In the genomic region with DNA sequence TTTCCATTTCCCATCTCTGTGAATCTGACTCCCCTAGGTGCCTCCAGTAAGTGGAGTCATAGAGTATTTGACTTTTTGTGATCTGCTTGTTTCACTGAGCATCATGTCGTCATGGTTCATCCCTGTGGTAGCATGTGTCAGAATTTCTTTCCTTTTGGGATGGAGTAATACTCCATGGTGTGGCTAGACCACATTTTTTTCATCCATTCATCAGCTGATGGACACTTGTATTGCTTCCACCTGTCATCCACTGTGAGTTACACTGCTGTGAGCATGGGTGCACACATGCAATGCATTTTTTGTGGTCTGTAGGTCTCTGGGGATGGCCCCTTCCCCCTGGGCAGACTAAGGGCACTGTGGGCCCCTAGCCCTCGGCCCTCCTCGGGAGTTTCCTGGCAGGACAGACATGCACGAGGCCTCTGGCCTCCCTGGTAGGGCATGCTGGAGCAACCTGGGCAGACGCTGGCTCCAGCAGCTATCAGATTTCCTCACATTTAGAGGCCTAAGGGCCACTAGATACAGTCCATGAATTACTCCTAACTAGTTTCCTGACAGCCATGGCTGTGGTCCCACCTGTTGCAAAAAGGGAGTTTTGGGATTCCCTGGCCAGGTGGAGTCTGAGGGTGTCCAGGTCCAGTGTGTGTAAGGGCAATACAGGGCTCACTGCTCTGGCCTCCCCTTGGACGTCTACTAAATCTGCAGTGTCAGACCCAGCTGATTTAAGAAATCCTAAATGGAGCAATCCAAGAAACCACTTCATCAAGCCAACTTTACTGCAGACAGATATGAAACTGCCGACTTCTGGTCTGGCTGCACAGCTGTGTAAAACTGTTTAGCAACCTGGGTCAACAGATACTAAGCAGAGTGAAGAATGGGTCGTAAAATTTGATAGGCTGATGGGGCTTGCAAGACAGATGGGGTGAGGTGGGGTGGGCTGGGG, we compare ENCODE assay signal across 16 cellular contexts.
DNase-seq lines count a peak whose midpoint lies in the region; ATAC-seq and TF ChIP-seq lines count a peak whose summit lies in the region.
"Had no signal": no experiment of that assay in that cellular context is flagged by ENCODE, and none has a peak within 500 bp of the region (broad histone marks: within the 10 kb centered on the region; RNA-seq: fewer than 3 reads in every experiment).

No MANE protein-coding gene starts in this region.

- H3K36me3 Mint-ChIP-seq in MCF 10A (ENCODE audit: insufficient read depth, unreplicated experiment): no peaks in the 10 kb centered on the region
- H3K36me3 Mint-ChIP-seq: CD8-positive, alpha-beta T cell had no signal

- TF ChIP-seq CTCF in heart right ventricle (IDR thresholded peaks at IDR 0.05) (no peak), prostate gland (IDR thresholded peaks at IDR 0.05) (no peak), MCF 10A (IDR thresholded peaks at IDR 0.05; ENCODE audit: unreplicated experiment) (no peak)

- POLR2A ChIA-PET in MCF 10A (lab: Yijun Ruan, JAX): no interaction called here

- DNase-seq in NCI-H1092 treated with DMSO at 0.1 percent for 48 hours (lab: John Stamatoyannopoulos, UW) (peak; percentile 38), NCI-H1092 (lab: John Stamatoyannopoulos, UW) (no peak), MV-4-11 (lab: John Stamatoyannopoulos, UW) (peak; percentile 90), heart right ventricle (no peak), prostate gland (ENCODE audit: low spot score) (peak; percentile 29), hepatic stellate cell (ENCODE audit: low spot score) (no peak), MCF 10A (ENCODE audit: unreplicated experiment) (no peak)
- DNase-seq in activated effector memory CD4-positive, alpha-beta T cell treated with Interleukin-2 at 50 U/mL for 16 hours: no peak
- DNase-seq: CD8-positive, alpha-beta T cell; GF-D8; kidney; NK-92 treated with Interleukin-12 subunit alpha and Interleukin-12 subunit beta, amount 100 ng/mL, for 24 hours; SIG-M5; stimulated activated CD4-positive, alpha-beta T cell treated with anti-CD3 and anti-CD28 coated beads, Interleukin-2, amount 100 ng/mL, for 48 hours; T1000; transverse colon had no signal

- no peaks in the 10 kb centered on the region for H3K27me3 Mint-ChIP-seq in MCF 10A (ENCODE audit: insufficient read depth, unreplicated experiment)

- H3K27ac ChIP-seq in heart right ventricle: no peak overlapping the region
- no peak overlapping the region for H3K27ac ChIP-seq in prostate gland

- no peaks in the 10 kb centered on the region for H3K27me3 ChIP-seq in heart right ventricle
- no peaks in the 10 kb centered on the region for H3K27me3 ChIP-seq in prostate gland (replicated peaks; ENCODE audit: insufficient read depth)
- H3K27me3 ChIP-seq: transverse colon had no signal

- H3K36me3 ChIP-seq in heart right ventricle: no peaks in the 10 kb centered on the region
- H3K36me3 ChIP-seq in prostate gland: no peaks in the 10 kb centered on the region
- H3K36me3 ChIP-seq: transverse colon had no signal

- H3K4me3 Mint-ChIP-seq in MCF 10A (ENCODE audit: unreplicated experiment): no peak overlapping the region
- H3K4me3 Mint-ChIP-seq: CD8-positive, alpha-beta T cell had no signal

- no peak overlapping the region for H3K27ac Mint-ChIP-seq in MCF 10A (ENCODE audit: low read depth, unreplicated experiment)
- H3K27ac Mint-ChIP-seq: CD8-positive, alpha-beta T cell had no signal

- 84 to 85% methylated on average over 8 of the region's 8 CpGs for WGBS in heart right ventricle, 2 donors
- WGBS in prostate gland: 39% methylated on average over 4 of the region's 8 CpGs

- H3K9me3 Mint-ChIP-seq in MCF 10A (ENCODE audit: unreplicated experiment): no peaks in the 10 kb centered on the region
- H3K9me3 Mint-ChIP-seq: CD8-positive, alpha-beta T cell had no signal

- BruUV-seq in MCF 10A (replicated peaks; lab: Mats Ljungman, UMichigan): no TSS peak

- no peaks in the 10 kb centered on the region for H3K4me1 Mint-ChIP-seq in MCF 10A (ENCODE audit: insufficient read depth, unreplicated experiment)

- no peak for TF ChIP-seq POLR2A in prostate gland (IDR thresholded peaks at IDR 0.05)

- peak in 7 of 8 donors; percentile 21 to 63 (median 38) for ATAC-seq in heart right ventricle
- ATAC-seq: CD8-positive, alpha-beta T cell had no signal

- H3K4me3 ChIP-seq in heart right ventricle (no peak overlapping the region), prostate gland (no peak overlapping the region)
- H3K4me3 ChIP-seq: transverse colon had no signal

- H3K4me1 ChIP-seq in heart right ventricle (peaks cover 0 to 36% (median 0%) of the 10 kb centered on the region in 9 donors), prostate gland (replicated peaks) (peaks cover 2% of the 10 kb centered on the region)

- intact Hi-C loops in heart right ventricle (cut with DNase I) (no loop called here), prostate gland (cut with DNase I) (no loop called here), MCF 10A (cut with micrococcal nuclease) (no loop called here)

- CTCF ChIA-PET in MCF 10A (lab: Yijun Ruan, JAX): interaction anchor here (0.6 kb wide), 1 partner anchor 272 kb away, joined by 3 read pairs; no protein-coding TSS in a partner anchor

- H3K9me3 ChIP-seq in heart right ventricle: peaks cover 0 to 17% (median 0%) of the 10 kb centered on the region in 11 donors
- no peaks in the 10 kb centered on the region for H3K9me3 ChIP-seq in prostate gland
- H3K9me3 ChIP-seq: transverse colon had no signal

Comparison
In these comparisons a context has a peak if more than half of its experiments do, and no peak if none do; other contexts are left out.
1. DNase-seq: peak in NCI-H1092 treated with DMSO at 0.1 percent for 48 hours (single experiment), MV-4-11 (single experiment) and prostate gland (single experiment); none in NCI-H1092 (single experiment), heart right ventricle (0 of 2), hepatic stellate cell (single experiment), activated effector memory CD4-positive, alpha-beta T cell treated with Interleukin-2 at 50 U/mL for 16 hours (single experiment) and MCF 10A (single experiment).